ENCODE assay signal across 24 cellular contexts in genomic region chr18:38367473-38367872, GRCh38.
DNase-seq lines count a peak whose midpoint lies in the region; ATAC-seq and TF ChIP-seq lines count a peak whose summit lies in the region.
"Had no signal": no experiment of that assay in that cellular context is flagged by ENCODE, and none has a peak within 500 bp of the region (broad histone marks: within the 10 kb centered on the region; RNA-seq: fewer than 3 reads in every experiment).

No MANE protein-coding gene starts in this region.

- DNase-seq in DMS 273 (lab: John Stamatoyannopoulos, UW; ENCODE audit: unreplicated experiment) (peak; percentile 6), DMS 273 treated with DMSO at 0.1 percent for 48 hours (lab: John Stamatoyannopoulos, UW) (no peak), Kasumi-1 (lab: John Stamatoyannopoulos, UW) (peak; percentile 26 to 33), chondrocyte (ENCODE audit: low spot score) (no peak), neural crest cell (ENCODE audit: low read depth, low spot score) (no peak), KBM-7 (no peak)
- no peak for DNase-seq in stimulated activated naive CD4-positive, alpha-beta T cell (lab: John Stamatoyannopoulos, UW)
- no peak for DNase-seq in stimulated activated naive CD8-positive, alpha-beta T cell treated with anti-CD3 and anti-CD28 coated beads, Interleukin-15, amount 100 ng/mL, for 72 hours
- DNase-seq: 8988T; activated CD4-positive, CD25-positive, alpha-beta regulatory T cell; activated CD8-positive, alpha-beta T cell treated with anti-CD3 and anti-CD28 coated beads, Interleukin-2, amount 10 ng/mL, durations not matched to agents 7 days and 5 days; activated naive CD4-positive, alpha-beta T cell treated with anti-CD3 and anti-CD28 coated beads, Interleukin-2, amount 50 U/mL, for 16 hours; activated T-cell treated with anti-CD3 and anti-CD28 coated beads, Interleukin-2, amount 50 U/mL, for 48 hours; effector CD8-positive, alpha-beta T cell; GF-D8; HCEC 1CT; NCI-H1930; NCI-H524 treated with DMSO at 0.1 percent for 48 hours; ovary; PC-9; right lobe of liver; T-helper 9 cell had no signal

- H3K4me3 Mint-ChIP-seq in chondrocyte (ENCODE audit: unreplicated experiment): no peak overlapping the region
- H3K4me3 Mint-ChIP-seq in neural crest cell: no peak overlapping the region
- no peak overlapping the region for H3K4me3 Mint-ChIP-seq in stimulated activated naive CD8-positive, alpha-beta T cell treated with anti-CD3 and anti-CD28 coated beads, Interleukin-15, amount 100 ng/mL, for 72 hours
- H3K4me3 Mint-ChIP-seq: activated CD8-positive, alpha-beta T cell treated with anti-CD3 and anti-CD28 coated beads, Interleukin-2, amount 10 ng/mL, durations not matched to agents 7 days and 5 days; B cell; stimulated activated effector memory CD8-positive, alpha-beta T cell treated with anti-CD3 and anti-CD28 coated beads, Interleukin-12 subunit alpha, Interleukin-12 subunit beta, amount 100 ng/mL, for 72 hours had no signal

- TF ChIP-seq CTCF in chondrocyte (IDR thresholded peaks at IDR 0.05) (peak; percentile 31), neural crest cell (conservative IDR thresholded peaks at IDR 0.05) (peak; percentile 50)

- H3K36me3 Mint-ChIP-seq in chondrocyte (ENCODE audit: low read depth) (no peaks in the 10 kb centered on the region), neural crest cell (ENCODE audit: low read depth) (no peaks in the 10 kb centered on the region)
- H3K36me3 Mint-ChIP-seq: stimulated activated effector memory CD8-positive, alpha-beta T cell treated with anti-CD3 and anti-CD28 coated beads, Interleukin-12 subunit alpha, Interleukin-12 subunit beta, amount 100 ng/mL, for 72 hours had no signal

- H3K27me3 Mint-ChIP-seq in chondrocyte (ENCODE audit: low read depth) (no peaks in the 10 kb centered on the region), neural crest cell (ENCODE audit: low read depth) (peaks cover 2% of the 10 kb centered on the region)
- H3K27me3 Mint-ChIP-seq in stimulated activated naive CD8-positive, alpha-beta T cell treated with anti-CD3 and anti-CD28 coated beads, Interleukin-15, amount 100 ng/mL, for 72 hours: no peaks in the 10 kb centered on the region
- H3K27me3 Mint-ChIP-seq: B cell had no signal

- ATAC-seq in stimulated activated naive CD8-positive, alpha-beta T cell treated with anti-CD3 and anti-CD28 coated beads, Interleukin-15, amount 100 ng/mL, for 72 hours: no peak
- ATAC-seq: activated CD8-positive, alpha-beta T cell treated with anti-CD3 and anti-CD28 coated beads, Interleukin-2, amount 10 ng/mL, durations not matched to agents 7 days and 5 days; right lobe of liver; stimulated activated effector memory CD8-positive, alpha-beta T cell treated with anti-CD3 and anti-CD28 coated beads, Interleukin-12 subunit alpha, Interleukin-12 subunit beta, amount 100 ng/mL, for 72 hours had no signal

- H3K27ac Mint-ChIP-seq in chondrocyte (ENCODE audit: unreplicated experiment): no peak overlapping the region
- no peak overlapping the region for H3K27ac Mint-ChIP-seq in neural crest cell (ENCODE audit: unreplicated experiment)
- no peak overlapping the region for H3K27ac Mint-ChIP-seq in stimulated activated naive CD8-positive, alpha-beta T cell treated with anti-CD3 and anti-CD28 coated beads, Interleukin-15, amount 100 ng/mL, for 72 hours
- H3K27ac Mint-ChIP-seq: activated CD8-positive, alpha-beta T cell treated with anti-CD3 and anti-CD28 coated beads, Interleukin-2, amount 10 ng/mL, durations not matched to agents 7 days and 5 days; B cell; stimulated activated effector memory CD8-positive, alpha-beta T cell treated with anti-CD3 and anti-CD28 coated beads, Interleukin-12 subunit alpha, Interleukin-12 subunit beta, amount 100 ng/mL, for 72 hours had no signal

- no peaks in the 10 kb centered on the region for H3K9me3 Mint-ChIP-seq in chondrocyte (ENCODE audit: low read depth)
- H3K9me3 Mint-ChIP-seq in neural crest cell: no peaks in the 10 kb centered on the region
- peaks cover 5 to 12% of the 10 kb centered on the region in 2 donors for H3K9me3 Mint-ChIP-seq in stimulated activated naive CD8-positive, alpha-beta T cell treated with anti-CD3 and anti-CD28 coated beads, Interleukin-15, amount 100 ng/mL, for 72 hours

- in situ Hi-C loops in KBM-7 (cut with MboI; ENCODE audit: low pct_unique_long_range_greater_than_20kb, low sequenced_read_pairs): no loop called here

- H3K4me1 Mint-ChIP-seq in chondrocyte (ENCODE audit: low read depth) (no peaks in the 10 kb centered on the region), neural crest cell (no peaks in the 10 kb centered on the region)
- peaks cover 11% of the 10 kb centered on the region for H3K4me1 Mint-ChIP-seq in stimulated activated naive CD8-positive, alpha-beta T cell treated with anti-CD3 and anti-CD28 coated beads, Interleukin-15, amount 100 ng/mL, for 72 hours
- H3K4me1 Mint-ChIP-seq: B cell; stimulated activated effector memory CD8-positive, alpha-beta T cell treated with anti-CD3 and anti-CD28 coated beads, Interleukin-12 subunit alpha, Interleukin-12 subunit beta, amount 100 ng/mL, for 72 hours had no signal

Comparison
In these comparisons a context has a peak if more than half of its experiments do, and no peak if none do; other contexts are left out.
1. DNase-seq: peak in DMS 273 (single experiment) and Kasumi-1 (2 of 2); none in DMS 273 treated with DMSO at 0.1 percent for 48 hours (single experiment), chondrocyte (single experiment), neural crest cell (single experiment), KBM-7 (single experiment), stimulated activated naive CD4-positive, alpha-beta T cell (0 of 6) and stimulated activated naive CD8-positive, alpha-beta T cell treated with anti-CD3 and anti-CD28 coated beads, Interleukin-15, amount 100 ng/mL, for 72 hours (0 of 2).